Comparison of ENCODE assay signal across 8 cellular contexts in the genomic region with DNA sequence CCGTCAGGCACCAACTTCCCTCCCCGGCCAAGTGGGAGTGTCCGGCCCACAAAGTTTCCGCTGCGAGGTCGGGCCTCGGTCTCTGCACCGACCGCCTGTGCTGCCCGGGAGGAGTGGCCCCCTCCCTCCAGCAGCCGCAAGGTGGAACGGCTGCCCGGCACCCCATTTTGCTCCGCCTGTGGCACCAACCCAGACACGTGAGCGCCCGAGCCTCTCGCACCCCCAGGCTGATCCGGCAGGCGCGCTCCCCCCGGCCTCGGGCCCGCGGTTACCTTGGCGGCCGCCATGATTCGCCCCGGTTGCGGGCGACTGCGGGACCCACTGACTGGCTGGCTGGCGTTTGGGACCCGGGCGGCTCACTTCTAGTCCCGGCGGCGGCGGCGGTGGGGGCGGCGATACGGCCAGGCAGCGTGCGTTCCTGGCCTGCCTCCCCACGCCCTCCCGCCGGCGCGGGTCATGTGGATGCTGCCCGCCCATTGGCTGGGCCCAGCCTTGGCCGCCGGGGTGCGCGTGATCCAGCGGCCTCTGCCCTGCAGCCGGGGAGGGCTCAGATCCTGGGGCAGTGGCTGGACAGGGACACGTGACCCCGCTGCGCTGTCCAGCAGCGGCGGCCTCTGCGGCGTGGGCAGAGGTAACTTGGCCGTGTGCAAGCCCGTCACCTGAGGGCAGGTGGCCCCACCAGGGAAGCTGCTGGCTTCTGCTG. TPM values are rescaled to one million over a fixed set of nuclear protein-coding genes. Genes with fewer than 3 reads are reported as not detected.
DNase-seq lines count a peak whose midpoint lies in the region; ATAC-seq and TF ChIP-seq lines count a peak whose summit lies in the region.

A gene with protein sequence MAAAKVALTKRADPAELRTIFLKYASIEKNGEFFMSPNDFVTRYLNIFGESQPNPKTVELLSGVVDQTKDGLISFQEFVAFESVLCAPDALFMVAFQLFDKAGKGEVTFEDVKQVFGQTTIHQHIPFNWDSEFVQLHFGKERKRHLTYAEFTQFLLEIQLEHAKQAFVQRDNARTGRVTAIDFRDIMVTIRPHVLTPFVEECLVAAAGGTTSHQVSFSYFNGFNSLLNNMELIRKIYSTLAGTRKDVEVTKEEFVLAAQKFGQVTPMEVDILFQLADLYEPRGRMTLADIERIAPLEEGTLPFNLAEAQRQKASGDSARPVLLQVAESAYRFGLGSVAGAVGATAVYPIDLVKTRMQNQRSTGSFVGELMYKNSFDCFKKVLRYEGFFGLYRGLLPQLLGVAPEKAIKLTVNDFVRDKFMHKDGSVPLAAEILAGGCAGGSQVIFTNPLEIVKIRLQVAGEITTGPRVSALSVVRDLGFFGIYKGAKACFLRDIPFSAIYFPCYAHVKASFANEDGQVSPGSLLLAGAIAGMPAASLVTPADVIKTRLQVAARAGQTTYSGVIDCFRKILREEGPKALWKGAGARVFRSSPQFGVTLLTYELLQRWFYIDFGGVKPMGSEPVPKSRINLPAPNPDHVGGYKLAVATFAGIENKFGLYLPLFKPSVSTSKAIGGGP (minus strand): TSS at position 429 of the 703 bp plus-strand sequence. CDS start 142 bp downstream, at position 287.

- no peaks in the 10 kb centered on the region for H3K9me3 ChIP-seq in BE2C
- H3K9me3 ChIP-seq in right lobe of liver = no peaks in the 10 kb centered on the region

- TF ChIP-seq CTCF in BE2C (IDR thresholded peaks at IDR 0.05; ENCODE audit: low read depth, low read length) = no peak
- TF ChIP-seq CTCF in right lobe of liver (IDR thresholded peaks at IDR 0.05) = peak in 1 of 4 donors; percentile 12

- H3K36me3 ChIP-seq in BE2C (no peaks in the 10 kb centered on the region), right lobe of liver (no peaks in the 10 kb centered on the region)

- ATAC-seq in GM19043 (IDR thresholded peaks at IDR 0.05; ENCODE audit: low read depth, unreplicated experiment) (peak; percentile 73), HG03354 (IDR thresholded peaks at IDR 0.05; ENCODE audit: poor library complexity, severe bottlenecking, unreplicated experiment) (peak; percentile 74), right lobe of liver (peak; percentile 87 to 93 (median 90))

- DNase-seq in BE2C (peak; percentile 91), NCI-H526 treated with DMSO at 0.1 percent for 48 hours (lab: John Stamatoyannopoulos, UW) (peak; percentile 84), dermis microvascular lymphatic vessel endothelial cell (ENCODE audit: low read depth in 2 of 2) (peak; percentile 64 to 85), right lobe of liver (peak; percentile 96 to 97 (median 97))
- peak; percentile 40 to 51 for DNase-seq in activated CD4-positive, alpha-beta T cell treated with anti-CD3 and anti-CD28 coated beads, Interleukin-2, amount 50 U/mL, for 4 hours
- DNase-seq in stimulated activated CD4-positive, alpha-beta T cell treated with anti-CD3 and anti-CD28 coated beads, TNF-alpha, amount 100 ng/mL, for 1 hour (ENCODE audit: low read depth in 3 of 3, low spot score in 1 of 3) = peak in 2 of 3 donors; percentile 18 to 40

- H3K27ac ChIP-seq in right lobe of liver = peak within 1 kb of the TSS; percentile 97 to 99 (median 98)

- intact Hi-C loops in right lobe of liver (cut with DNase I) = no loop called here

- H3K4me1 ChIP-seq in BE2C (no peaks in the 10 kb centered on the region), right lobe of liver (peaks cover 0 to 45% (median 12%) of the 10 kb centered on the region in 4 donors)

- H3K27me3 ChIP-seq in BE2C (no peaks in the 10 kb centered on the region), right lobe of liver (no peaks in the 10 kb centered on the region)

- peak; percentile 91 for TF ChIP-seq POLR2A in right lobe of liver (IDR thresholded peaks at IDR 0.05)

- peak within 1 kb of the TSS; percentile 81 for H3K4me3 ChIP-seq in BE2C (ENCODE audit: low read depth, low read length)
- peak within 1 kb of the TSS; percentile 89 to 98 (median 96) for H3K4me3 ChIP-seq in right lobe of liver

- 0% methylated on average over 15 of the region's 66 CpGs for WGBS in right lobe of liver (ENCODE audit: insufficient coverage, low coverage, low lambda C conversion rate, missing lambda C conversion rate)

RNA-seq across cellular contexts. Expression of the gene that starts here (rescaled TPM):
- 31.1 TPM for polyA plus RNA-seq in BE2C (2012; ENCODE audit: insufficient read depth, insufficient read length, low read depth)
- total RNA-seq in dermis microvascular lymphatic vessel endothelial cell (21.6 and 30.1 TPM in 2 replicates), right lobe of liver (100 to 1,000 TPM in 2 of 6 experiments, 10 to 100 TPM in 4; 54.5 to 110 (median 83.0) TPM)

Comparison
In these comparisons a context has a peak if more than half of its experiments do, and no peak if none do; other contexts are left out.
1. Peak in every context shown above with its lines: DNase-seq, ATAC-seq, H3K4me3 ChIP-seq and H3K27ac ChIP-seq.
2. DNase-seq: peak in every context shown above with its lines; median percentile 97 in right lobe of liver; 91 in BE2C; 84 in NCI-H526 treated with DMSO at 0.1 percent for 48 hours; 74 in dermis microvascular lymphatic vessel endothelial cell; 46 in activated CD4-positive, alpha-beta T cell treated with anti-CD3 and anti-CD28 coated beads, Interleukin-2, amount 50 U/mL, for 4 hours; 29 in stimulated activated CD4-positive, alpha-beta T cell treated with anti-CD3 and anti-CD28 coated beads, TNF-alpha, amount 100 ng/mL, for 1 hour.